ENCODE assay signal across 8 cellular contexts in the genomic region with DNA sequence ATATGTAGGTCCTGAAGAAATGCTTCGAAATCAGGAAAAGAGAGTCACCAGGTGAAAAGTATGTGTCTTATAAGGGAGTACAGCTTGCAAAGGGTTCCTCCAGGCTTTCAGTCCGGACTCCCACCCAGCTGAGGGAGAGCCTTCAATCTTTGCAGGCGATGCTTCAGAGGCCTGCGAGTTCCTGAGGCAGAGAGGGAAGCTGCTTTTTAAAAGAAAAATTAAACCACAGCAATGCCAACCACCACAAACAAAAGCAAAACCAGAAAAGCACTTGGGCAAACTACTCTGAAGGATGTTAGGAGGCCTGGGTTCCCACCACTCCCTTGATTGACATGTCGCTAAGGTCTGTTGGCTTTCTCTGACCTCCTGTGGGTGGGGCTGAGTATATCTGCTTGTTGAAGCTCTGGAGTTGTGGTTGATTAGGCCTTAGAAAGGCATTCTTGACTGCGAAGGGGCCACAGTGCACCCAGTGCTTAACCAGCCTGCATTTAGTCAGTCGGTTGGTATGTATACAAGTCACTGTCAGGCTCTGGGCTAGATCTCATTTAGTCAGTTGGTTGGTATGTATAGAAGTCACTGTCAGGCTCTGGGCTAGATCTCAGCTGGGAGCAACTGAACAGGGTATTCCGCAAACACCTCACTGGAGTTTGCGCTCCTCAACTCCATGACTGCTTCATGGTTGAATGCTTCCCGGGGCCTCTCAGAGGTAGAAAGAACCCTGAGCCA. TPM values are rescaled to one million over a fixed set of nuclear protein-coding genes. Genes with fewer than 3 reads are reported as not detected.
DNase-seq lines count a peak whose midpoint lies in the region; ATAC-seq and TF ChIP-seq lines count a peak whose summit lies in the region.

No MANE protein-coding gene starts in this region.

- peak overlapping the region; percentile 85 to 98 (median 93) for H3K4me2 ChIP-seq in BLaER1 treated with 17β-estradiol and CSF1 and Interleukin-3, amounts not matched to agents 10 nM and 100 nM

- peak overlapping the region; percentile 69 to 82 (median 73) for H3K4me3 ChIP-seq in BLaER1 treated with 17β-estradiol and CSF1 and Interleukin-3, amounts not matched to agents 10 nM and 100 nM
- peak overlapping the region; percentile 56 for H3K4me3 ChIP-seq in colonic mucosa

- H3K27ac ChIP-seq in BLaER1 treated with 17β-estradiol and CSF1 and Interleukin-3, amounts not matched to agents 10 nM and 100 nM, result peak overlapping the region in 6 of 11 experiments; percentile 7 to 34 (median 19); a peak in 7 of 22 replicates
- H3K27ac ChIP-seq in colonic mucosa, result peak overlapping the region; percentile 76

- no peak for TF ChIP-seq CTCF in colonic mucosa (IDR thresholded peaks at IDR 0.05)

- ATAC-seq in T-cell (replicated peaks in 1 of 4), result peak; percentile 17 to 52 (median 22)

- no peaks in the 10 kb centered on the region for H3K27me3 Mint-ChIP-seq in T-cell

- peaks cover 28% of the 10 kb centered on the region for H3K36me3 Mint-ChIP-seq in T-cell

- peak overlapping the region; percentile 43 to 76 (median 66); a peak in 20 of 22 replicates for H3K9ac ChIP-seq in BLaER1 treated with 17β-estradiol and CSF1 and Interleukin-3, amounts not matched to agents 10 nM and 100 nM
- H3K9ac ChIP-seq in colonic mucosa (ENCODE audit: low read depth in 2 of 2, low read length in 2 of 2), result peak overlapping the region; percentile 73 to 82

- H3K4me1 Mint-ChIP-seq in T-cell, result peaks cover 70 to 84% (median 81%) of the 10 kb centered on the region in 3 donors

- H3K4me3 Mint-ChIP-seq in T-cell, result peak overlapping the region; percentile 92 to 99 (median 93)

- no peaks in the 10 kb centered on the region for H3K9me3 Mint-ChIP-seq in T-cell

- H3K4me1 ChIP-seq in BLaER1 treated with 17β-estradiol and CSF1 and Interleukin-3, amounts not matched to agents 10 nM and 100 nM, result peaks cover 29 to 45% (median 41%) of the 10 kb centered on the region in 10 experiments
- H3K4me1 ChIP-seq in colonic mucosa, result peaks cover 9% of the 10 kb centered on the region

- CTCF ChIA-PET in T-cell (lab: Charles Lee), result interaction anchor here (0.6 to 5.6 kb wide), 9 partner anchors 16 to 1710 kb away, joined by 3 to 59 read pairs (median 5); no protein-coding TSS in a partner anchor

- DNase-seq in H4 (ENCODE audit: low spot score) (peak; percentile 75), T-cell (peak in 30 of 34 experiments; percentile 28 to 71 (median 50)), colonic mucosa (peak; percentile 60), myocyte (ENCODE audit: low read depth) (peak; percentile 67), NCI-H446 (lab: John Stamatoyannopoulos, UW) (no peak), NCI-H1930 (lab: John Stamatoyannopoulos, UW) (no peak), SKM-1 (lab: John Stamatoyannopoulos, UW; ENCODE audit: unreplicated experiment) (no peak)

- POLR2A ChIA-PET in T-cell (lab: Charles Lee), result interaction anchor here (0.5 to 1.4 kb wide), 4 partner anchors 11 to 85 kb away, joined by 3 to 5 read pairs (median 4); no protein-coding TSS in a partner anchor

- H3K27me3 ChIP-seq in BLaER1 treated with 17β-estradiol and CSF1 and Interleukin-3, amounts not matched to agents 10 nM and 100 nM, result peaks cover 8 to 30% (median 23%) of the 10 kb centered on the region in 11 experiments
- no peaks in the 10 kb centered on the region for H3K27me3 ChIP-seq in colonic mucosa

- H3K36me3 ChIP-seq in BLaER1 treated with 17β-estradiol and CSF1 and Interleukin-3, amounts not matched to agents 10 nM and 100 nM, result peaks cover 0 to 26% (median 17%) of the 10 kb centered on the region in 11 experiments; a peak in 12 of 22 replicates
- H3K36me3 ChIP-seq in colonic mucosa, result no peaks in the 10 kb centered on the region

- no peaks in the 10 kb centered on the region for H3K9me3 ChIP-seq in BLaER1 treated with 17β-estradiol and CSF1 and Interleukin-3, amounts not matched to agents 10 nM and 100 nM (replicated peaks in 1 of 11)
- H3K9me3 ChIP-seq in colonic mucosa, result no peaks in the 10 kb centered on the region

- intact Hi-C loops in colonic mucosa (cut with DNase I), result no loop called here

- peak overlapping the region; percentile 91 to 93 for H3K27ac Mint-ChIP-seq in T-cell

- H4K20me1 ChIP-seq in BLaER1 treated with 17β-estradiol and CSF1 and Interleukin-3, amounts not matched to agents 10 nM and 100 nM, result peaks cover 0 to 5% (median 0%) of the 10 kb centered on the region in 11 experiments; a peak in 1 of 22 replicates

RNA-seq across cellular contexts. Expression of a gene that starts 1.2 kb away (rescaled TPM):
- total RNA-seq in H4 (2014; rRNA removed; shearing (Covaris generic)), result 22.8 and 25.4 TPM in 2 replicates
- total RNA-seq in T-cell, result 10 to 100 TPM; 49.0 to 71.4 (median 59.7) TPM
- 10 to 100 TPM; 41.3 to 45.2 TPM for total RNA-seq in colonic mucosa
- total RNA-seq in myocyte, result 7.8 and 14.8 TPM in 2 replicates
- 28.2 TPM for polyA plus RNA-seq in myocyte (2012)

RNA-seq across cellular contexts. Expression of a gene that starts 3.2 kb away (rescaled TPM):
- 1.9 and 3.0 TPM in 2 replicates for total RNA-seq in H4 (2014; rRNA removed; shearing (Covaris generic))
- 1 to 10 TPM; 3.4 to 5.6 (median 5.4) TPM for total RNA-seq in T-cell
- total RNA-seq in colonic mucosa, result 10 to 100 TPM; 13.6 to 18.4 TPM
- 2.0 and 2.5 TPM in 2 replicates for total RNA-seq in myocyte
- 5.5 TPM for polyA plus RNA-seq in myocyte (2012)

Comparison
In these comparisons a context has a peak if more than half of its experiments do, and no peak if none do; other contexts are left out.
1. DNase-seq: peak in H4 (single experiment), T-cell (30 of 34), colonic mucosa (single experiment) and myocyte (single experiment); none in NCI-H446 (0 of 2), NCI-H1930 (0 of 2) and SKM-1 (single experiment).